Comparison of ENCODE assay signal across 22 cellular contexts in genomic region chr6:169199625-169200335, GRCh38. TPM values are rescaled to one million over a fixed set of nuclear protein-coding genes. Genes with fewer than 3 reads are reported as not detected.
"Had no signal": no experiment of that assay in that cellular context is flagged by ENCODE, and none has a peak within 500 bp of the region (broad histone marks: within the 10 kb centered on the region; RNA-seq: fewer than 3 reads in every experiment).

No MANE protein-coding gene starts in this region.

- H3K27ac ChIP-seq: SJSA1, SK-N-MC had no signal

- H3K27me3 ChIP-seq: MG63, SJSA1 had no signal

- H3K9me3 ChIP-seq: SJSA1 had no signal

- ATAC-seq: HepG2 had no signal

- DNase-seq: IMR-90, Karpas-422, KG1, MG63, NCI-H1092 treated with DMSO at 0.1 percent for 48 hours, NCI-H1436, NCI-H187, NCI-H2029, NCI-H2081 treated with DMSO at 0.1 percent for 48 hours, NCI-H2171, NCI-H226, NCI-H446, NCI-H510A, NCI-H524 treated with DMSO at 0.1 percent for 48 hours, NCI-H69, NCI-H774, Right ventricle myocardium superior, RPMI8226, SIG-M5 had no signal

- H3K4me3 ChIP-seq: MG63, SJSA1, SK-N-MC had no signal

- H3K4me1 ChIP-seq: SJSA1 had no signal

- H3K36me3 ChIP-seq: MG63, SJSA1 had no signal

RNA-seq across cellular contexts. Expression of gene THBS2, which starts 53.9 kb away (rescaled TPM):
- total RNA-seq: SJSA1 had no signal
